In the genomic region with DNA sequence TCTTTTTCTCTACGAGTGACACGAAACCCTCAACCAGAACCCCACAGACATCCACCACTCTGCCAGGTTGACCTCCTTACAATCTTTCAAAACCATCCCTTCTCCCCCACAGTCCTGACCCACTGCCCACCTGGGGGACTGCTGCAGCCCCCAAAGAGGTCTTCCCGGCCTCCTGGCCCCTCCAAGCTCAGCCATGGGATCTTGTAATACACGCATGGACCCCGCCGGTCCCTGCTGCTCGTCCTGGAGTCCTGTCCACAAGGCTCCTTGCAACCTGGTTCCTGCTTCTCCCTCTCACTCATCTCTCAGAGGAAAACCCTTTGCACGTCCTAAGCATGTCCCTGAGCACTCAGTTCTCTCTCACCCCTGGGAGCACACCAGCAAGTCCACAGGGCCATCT, we compare ENCODE assay signal across 19 cellular contexts.
"Had no signal": no experiment of that assay in that cellular context is flagged by ENCODE, and none has a peak within 500 bp of the region (broad histone marks: within the 10 kb centered on the region; RNA-seq: fewer than 3 reads in every experiment).

No MANE protein-coding gene starts in this region.

- H3K27me3 Mint-ChIP-seq: activated B cell treated with CpG ODN at 0.5 μM for 24 hours had no signal

- H3K4me3 Mint-ChIP-seq: activated B cell treated with CpG ODN at 0.5 μM for 24 hours; activated naive CD4-positive, alpha-beta T cell treated with anti-CD3 and anti-CD28 coated beads for 36 hours had no signal

- ATAC-seq: esophagus mucosa, left ventricle myocardium superior had no signal

- DNase-seq: activated B cell treated with CpG ODN at 0.5 μM for 24 hours; activated CD4-positive, alpha-beta T cell treated with anti-CD3 and anti-CD28 coated beads for 48 hours; activated CD8-positive, alpha-beta memory T cell treated with anti-CD3 and anti-CD28 coated beads for 24 hours; activated naive CD4-positive, alpha-beta T cell treated with anti-CD3 and anti-CD28 coated beads for 36 hours; hippocampal formation; kidney; left ventricle myocardium superior; mesendoderm; retina; stimulated activated CD4-positive, alpha-beta T cell treated with anti-CD3 and anti-CD28 coated beads, Interleukin-15, amount 100 ng/mL, for 24 hours; stimulated activated CD4-positive, alpha-beta T cell treated with anti-CD3 and anti-CD28 coated beads, Interleukin-4, amount 100 ng/mL, for 1 hour; stimulated activated naive CD4-positive, alpha-beta T cell; T-helper 2 cell; transverse colon had no signal

- H3K27ac ChIP-seq: transverse colon had no signal

- H3K27me3 ChIP-seq: transverse colon had no signal

- FAIRE-seq: colon, kidney, TTC549 had no signal

- H3K4me3 ChIP-seq: skin epidermis, transverse colon had no signal

- H3K27ac Mint-ChIP-seq: activated B cell treated with CpG ODN at 0.5 μM for 24 hours; activated naive CD4-positive, alpha-beta T cell treated with anti-CD3 and anti-CD28 coated beads for 36 hours; activated T-helper 2 cell treated with anti-CD3 and anti-CD28 coated beads, Interferon-gamma antibody, Interleukin-2, Interleukin-4, amounts not matched to agents 10 μg/mL and 5 μg/mL and 100 μg/mL, durations not matched to agents 14 hours and 24 hours and 36 hours had no signal

- H3K4me1 Mint-ChIP-seq: activated B cell treated with CpG ODN at 0.5 μM for 24 hours had no signal

- H3K9me3 ChIP-seq: transverse colon had no signal

- H3K4me1 ChIP-seq: transverse colon had no signal

- H3K9me3 Mint-ChIP-seq: activated B cell treated with CpG ODN at 0.5 μM for 24 hours; activated naive CD4-positive, alpha-beta T cell treated with anti-CD3 and anti-CD28 coated beads for 36 hours; activated T-helper 2 cell treated with anti-CD3 and anti-CD28 coated beads, Interferon-gamma antibody, Interleukin-2, Interleukin-4, amounts not matched to agents 10 μg/mL and 5 μg/mL and 100 μg/mL, durations not matched to agents 14 hours and 24 hours and 36 hours had no signal
